In the genomic region with DNA sequence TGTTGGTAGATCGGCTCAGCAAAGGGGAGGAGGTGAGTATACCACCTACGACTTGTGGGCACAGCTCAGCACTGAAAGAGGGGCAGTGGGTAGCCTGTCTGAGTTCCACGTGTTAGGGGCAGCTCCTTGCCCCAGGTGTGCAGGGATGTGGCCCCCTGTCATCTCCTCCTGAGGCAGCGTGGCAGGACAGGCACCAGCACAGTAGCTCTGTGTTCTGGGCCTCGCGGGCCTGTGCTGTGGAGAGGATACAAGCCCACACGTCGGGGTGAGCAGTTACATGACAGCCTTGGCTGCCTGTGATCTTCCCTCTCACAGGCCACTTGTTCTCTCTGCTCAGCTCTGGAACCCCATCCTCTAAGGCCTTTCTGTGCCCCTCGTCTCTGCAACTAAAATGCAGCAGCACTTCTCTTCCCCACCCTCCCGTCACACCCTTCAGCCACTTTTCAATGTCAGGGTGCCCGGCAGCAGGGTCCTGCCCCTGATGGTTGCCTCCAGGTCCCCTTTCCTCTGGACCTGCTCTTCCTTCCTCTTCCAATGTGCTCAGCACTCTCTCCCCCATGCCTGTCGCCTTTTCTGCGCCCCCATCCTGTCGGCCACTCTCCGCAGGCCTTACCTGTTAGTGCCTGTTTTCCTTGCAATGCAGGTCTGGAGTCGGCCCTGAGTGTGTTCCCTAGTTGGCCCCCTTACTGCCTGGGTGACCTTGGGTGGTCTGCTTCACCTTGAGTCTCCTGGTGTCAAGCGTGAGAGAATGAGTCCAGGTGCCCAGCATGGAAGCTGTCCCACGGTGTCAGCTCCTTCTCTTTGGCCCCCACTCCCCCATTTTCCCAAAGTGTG, we compare ENCODE assay signal across 14 cellular contexts. TPM values are rescaled to one million over a fixed set of nuclear protein-coding genes. Genes with fewer than 3 reads are reported as not detected.
DNase-seq lines count a peak whose midpoint lies in the region; TF ChIP-seq lines count a peak whose summit lies in the region.
"Had no signal": no experiment of that assay in that cellular context is flagged by ENCODE, and none has a peak within 500 bp of the region (broad histone marks: within the 10 kb centered on the region; RNA-seq: fewer than 3 reads in every experiment).

No MANE protein-coding gene starts in this region.

- H3K79me2 ChIP-seq in smooth muscle cell (ENCODE audit: low read depth) = no peaks in the 10 kb centered on the region

- H3K4me3 ChIP-seq in testis (no peak overlapping the region), smooth muscle cell (no peak overlapping the region)
- H3K4me3 ChIP-seq: GM23248, HAP-1 had no signal

- TF ChIP-seq CTCF in endothelial cell (IDR thresholded peaks at IDR 0.05; ENCODE audit: unreplicated experiment) = no peak
- TF ChIP-seq CTCF in testis (IDR thresholded peaks at IDR 0.05) = no peak
- no peak for TF ChIP-seq CTCF in smooth muscle cell (IDR thresholded peaks at IDR 0.05; ENCODE audit: borderline replicate concordance, insufficient read depth, poor library complexity, severe bottlenecking)

- no peak for DNase-seq in endothelial cell (ENCODE audit: low spot score)
- peak; percentile 68 for DNase-seq in posterior vena cava (ENCODE audit: low spot score)
- no peak for DNase-seq in testis
- DNase-seq in smooth muscle cell (lab: John Stamatoyannopoulos, UW; ENCODE audit: unreplicated experiment) = no peak
- DNase-seq in dedifferentiated amniotic fluid mesenchymal stem cell (ENCODE audit: extremely low spot score) = no peak
- no peak for DNase-seq in activated CD8-positive, alpha-beta memory T cell treated with anti-CD3 and anti-CD28 coated beads, Interleukin-2, amount 50 U/mL, for 4 hours
- DNase-seq: ACHN; Caco-2; CD4-positive, alpha-beta T cell; GM23248 had no signal

- H3K27me3 ChIP-seq in testis = no peaks in the 10 kb centered on the region
- H3K27me3 ChIP-seq in smooth muscle cell (ENCODE audit: low read depth) = no peaks in the 10 kb centered on the region

- H3K27ac ChIP-seq in angular gyrus (ENCODE audit: low read depth, low read length) (peak overlapping the region; percentile 33), testis (peak overlapping the region; percentile 19 to 24), smooth muscle cell (ENCODE audit: low read depth) (no peak overlapping the region)
- H3K27ac ChIP-seq: C4-2B, GM23248 had no signal

- peaks cover 7% of the 10 kb centered on the region for H3K27me3 Mint-ChIP-seq in endothelial cell (ENCODE audit: unreplicated experiment)
- H3K27me3 Mint-ChIP-seq: CD4-positive, alpha-beta T cell had no signal

- no peak for TF ChIP-seq POLR2A in testis (IDR thresholded peaks at IDR 0.05)

- H3K9me3 Mint-ChIP-seq in endothelial cell (ENCODE audit: unreplicated experiment) = no peaks in the 10 kb centered on the region
- H3K9me3 Mint-ChIP-seq: CD4-positive, alpha-beta T cell had no signal

- H2AFZ ChIP-seq in smooth muscle cell (ENCODE audit: low read depth) = no peak overlapping the region
- H2AFZ ChIP-seq: GM23248 had no signal

- H3K36me3 ChIP-seq in testis (ENCODE audit: low read depth, missing control alignments) = no peaks in the 10 kb centered on the region
- no peaks in the 10 kb centered on the region for H3K36me3 ChIP-seq in smooth muscle cell (ENCODE audit: low read depth)

- H3K4me3 Mint-ChIP-seq in endothelial cell (ENCODE audit: unreplicated experiment) = peak overlapping the region; percentile 78
- H3K4me3 Mint-ChIP-seq: CD4-positive, alpha-beta T cell had no signal

- no peaks in the 10 kb centered on the region for H4K20me1 ChIP-seq in smooth muscle cell (ENCODE audit: low read depth)

- H3K4me2 ChIP-seq in smooth muscle cell = no peak overlapping the region

- H3K9ac ChIP-seq in smooth muscle cell (ENCODE audit: low read depth) = no peak overlapping the region
- H3K9ac ChIP-seq: GM23248 had no signal

- peaks cover 62% of the 10 kb centered on the region for H3K36me3 Mint-ChIP-seq in endothelial cell (ENCODE audit: low read depth, unreplicated experiment)

- intact Hi-C loops in posterior vena cava (cut with DNase I) = no loop called here
- intact Hi-C loops in testis (cut with DNase I; ENCODE audit: low total_unique reads) = no loop called here

- H3F3A ChIP-seq in smooth muscle cell (ENCODE audit: low read depth) = no peaks in the 10 kb centered on the region

- H3K4me1 Mint-ChIP-seq in endothelial cell (ENCODE audit: unreplicated experiment) = peaks cover 12% of the 10 kb centered on the region

- 86 to 89% methylated on average over 17 to 18 of the region's 18 CpGs for WGBS in testis, 2 donors
- WGBS in smooth muscle cell (ENCODE audit: low lambda C conversion rate) = 96% methylated on average over 18 of the region's 18 CpGs

- peaks cover 48% of the 10 kb centered on the region for H3K4me1 ChIP-seq in testis
- H3K4me1 ChIP-seq in smooth muscle cell (ENCODE audit: low read depth) = no peaks in the 10 kb centered on the region
- H3K4me1 ChIP-seq: HAP-1 had no signal

- H3K27ac Mint-ChIP-seq in endothelial cell (ENCODE audit: unreplicated experiment) = no peak overlapping the region
- H3K27ac Mint-ChIP-seq: CD4-positive, alpha-beta T cell had no signal

- H3K9me3 ChIP-seq in testis (no peaks in the 10 kb centered on the region), smooth muscle cell (replicated peaks; ENCODE audit: low read depth) (no peaks in the 10 kb centered on the region)
- H3K9me3 ChIP-seq: Caco-2, HAP-1 had no signal

RNA-seq across cellular contexts. Expression of a gene that starts 18.2 kb away (rescaled TPM):
- 0.31 TPM for total RNA-seq in endothelial cell (ENCODE audit: unreplicated experiment)
- not detected for total RNA-seq in posterior vena cava
- 1 to 10 TPM in 1 of 2 donors, under 1 TPM in 1; 0.31 to 1.4 TPM for total RNA-seq in testis
- 1.3 TPM for polyA plus RNA-seq in testis (ENCODE audit: insufficient read depth, low read depth, low replicate concordance)
- total RNA-seq in smooth muscle cell = not detected in 2 replicates
- polyA plus RNA-seq in smooth muscle cell = 0.44 TPM in 1 of 2 replicates, not detected in the other
- total RNA-seq: Caco-2, GM23248 had no signal
- polyA plus RNA-seq: BJ, GM23248 had no signal

RNA-seq across cellular contexts. Expression of a gene that starts 36.1 kb away (rescaled TPM):
- total RNA-seq in endothelial cell (ENCODE audit: unreplicated experiment) = 65.0 TPM
- 10 to 100 TPM; 15.1 to 23.8 TPM for total RNA-seq in posterior vena cava
- total RNA-seq in testis = 10 to 100 TPM; 58.9 to 70.6 TPM
- polyA plus RNA-seq in testis (ENCODE audit: insufficient read depth, low read depth, low replicate concordance) = 43.6 TPM
- total RNA-seq in smooth muscle cell = 13.6 and 14.0 TPM in 2 replicates
- polyA plus RNA-seq in smooth muscle cell = 21.5 and 24.3 TPM in 2 replicates

RNA-seq across cellular contexts. Expression of a gene that starts 46.1 kb away (rescaled TPM):
- total RNA-seq in endothelial cell (ENCODE audit: unreplicated experiment) (40.6 TPM), posterior vena cava (10 to 100 TPM; 15.6 to 17.5 TPM), testis (10 to 100 TPM; 55.1 to 58.4 TPM), smooth muscle cell (11.5 and 13.9 TPM in 2 replicates)
- polyA plus RNA-seq in testis (ENCODE audit: insufficient read depth, low read depth, low replicate concordance) (47.4 TPM), smooth muscle cell (14.3 and 17.1 TPM in 2 replicates)
